In the genomic region with DNA sequence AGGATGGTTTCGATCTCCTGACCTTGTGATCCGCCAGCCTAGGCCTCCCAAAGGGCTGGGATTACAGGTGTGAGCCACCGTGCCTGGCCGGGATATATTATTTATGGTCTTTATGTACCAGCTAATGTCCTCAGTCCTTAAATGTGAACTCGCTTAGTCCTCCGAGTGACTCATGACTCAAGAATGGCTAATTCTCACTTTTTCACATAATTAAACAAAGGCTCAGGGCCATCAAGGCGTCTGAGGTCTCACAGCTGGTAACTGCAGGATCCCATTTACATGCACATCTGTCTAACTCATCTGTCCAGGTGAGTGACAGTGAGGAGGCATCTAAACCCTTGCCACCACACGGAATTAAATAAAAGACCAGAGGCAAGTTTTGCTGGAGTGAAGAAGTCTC, we compare ENCODE assay signal across 19 cellular contexts.
DNase-seq lines count a peak whose midpoint lies in the region; ATAC-seq, FAIRE-seq and TF ChIP-seq lines count a peak whose summit lies in the region.
"Had no signal": no experiment of that assay in that cellular context is flagged by ENCODE, and none has a peak within 500 bp of the region (broad histone marks: within the 10 kb centered on the region; RNA-seq: fewer than 3 reads in every experiment).

No MANE protein-coding gene starts in this region.

- CTCF ChIA-PET in H1 (lab: Charles Lee; ENCODE audit: partially characterized antibody), result interaction anchor here (0.7 to 1.0 kb wide), 2 partner anchors 69 to 475 kb away, joined by 3 read pairs; no protein-coding TSS in a partner anchor

- no peaks in the 10 kb centered on the region for H3K79me1 ChIP-seq in H1 (ENCODE audit: low read depth, low read length)

- H3K27ac Mint-ChIP-seq in GM23338, result no peak overlapping the region
- H3K27ac Mint-ChIP-seq: CD8-positive, alpha-beta T cell; HFFc6; IgD-negative memory B cell had no signal

- no peak overlapping the region for H4K91ac ChIP-seq in H1 (replicated peaks; ENCODE audit: insufficient read length, low read length)

- H2BK15ac ChIP-seq in H1 (ENCODE audit: low read length), result no peak overlapping the region

- H3F3A ChIP-seq in GM23338 (replicated peaks; ENCODE audit: low read depth), result no peaks in the 10 kb centered on the region

- H3K27me3 ChIP-seq in GM23338 (ENCODE audit: insufficient read depth) (no peaks in the 10 kb centered on the region), H1 (replicated peaks in 1 of 4; ENCODE audit: control insufficient read depth in 3 of 4, extremely low read depth in 1 of 4, insufficient read depth in 3 of 4, low read length in 3 of 4) (no peaks in the 10 kb centered on the region)
- H3K27me3 ChIP-seq: BLaER1 had no signal

- H3K4me2 ChIP-seq in GM23338 (no peak overlapping the region), H1 (ENCODE audit: insufficient read depth in 1 of 2, low read depth in 2 of 2, low read length in 2 of 2) (no peak overlapping the region)
- H3K4me2 ChIP-seq: BLaER1 had no signal

- H3K4me1 ChIP-seq in GM23338 (ENCODE audit: insufficient read depth) (0 out of 2 replicates have a peak, but pooled peaks cover 4% of the 10 kb centered on the region), H1 (replicated peaks in 1 of 4; ENCODE audit: control insufficient read depth in 3 of 4, insufficient read depth in 4 of 4, low read length in 3 of 4) (no peaks in the 10 kb centered on the region)
- H3K4me1 ChIP-seq: BLaER1 had no signal

- no peak overlapping the region for H4K5ac ChIP-seq in H1 (ENCODE audit: insufficient read length, low read depth, low read length)

- H3K23ac ChIP-seq in H1 (ENCODE audit: insufficient read length), result no peak overlapping the region

- H2BK20ac ChIP-seq in H1 (ENCODE audit: low read length), result no peak overlapping the region

- H4K20me1 ChIP-seq in GM23338 (replicated peaks; ENCODE audit: insufficient read depth), result no peaks in the 10 kb centered on the region
- H4K20me1 ChIP-seq in H1 (replicated peaks in 1 of 2; ENCODE audit: control insufficient read depth in 1 of 2, insufficient read depth in 2 of 2, low read length in 2 of 2), result no peaks in the 10 kb centered on the region
- H4K20me1 ChIP-seq: BLaER1 had no signal

- H3K27ac ChIP-seq in GM23338 (ENCODE audit: low read depth) (no peak overlapping the region), H1 (ENCODE audit: low read depth, low read length) (no peak overlapping the region)
- H3K27ac ChIP-seq: BLaER1 had no signal

- no peak for ATAC-seq in GM23338
- ATAC-seq: CD8-positive, alpha-beta T cell; GM12878; HCT116; HepG2 had no signal

- H3K56ac ChIP-seq in H1 (replicated peaks; ENCODE audit: insufficient read length, low read depth, low read length), result no peak overlapping the region

- DNase-seq in GM23338 (ENCODE audit: low spot score) (peak; percentile 27), H1 (ENCODE audit: low read depth in 1 of 2, low spot score in 2 of 2) (no peak), iPS DF 4.7 (ENCODE audit: extremely low read depth, low spot score) (peak; percentile 51), retinal pigment epithelial cell (ENCODE audit: low read depth) (peak; percentile 16), NCI-H526 (lab: John Stamatoyannopoulos, UW) (no peak), GOT3 (lab: John Stamatoyannopoulos, UW) (no peak)
- no peak for DNase-seq in stimulated activated CD4-positive, alpha-beta T cell treated with anti-CD3 and anti-CD28 coated beads, Interleukin-1b, Interleukin-23, amount 100 ng/mL, for 48 hours
- DNase-seq: 8988T; Calu3; CD8-positive, alpha-beta T cell; DMS79 treated with DMSO at 0.1 percent for 48 hours; H7; HFFc6 had no signal

- peaks cover 7% of the 10 kb centered on the region; the same call in 1 of the 3 replicates for H3K4me1 Mint-ChIP-seq in GM23338
- H3K4me1 Mint-ChIP-seq: IgD-negative memory B cell had no signal

- H2AK5ac ChIP-seq in H1 (ENCODE audit: low read depth, low read length), result no peak overlapping the region

- no peaks in the 10 kb centered on the region for H3K27me3 Mint-ChIP-seq in GM23338 (ENCODE audit: insufficient read depth, low read depth, poor library complexity)
- H3K27me3 Mint-ChIP-seq: IgD-negative memory B cell had no signal

- no peak overlapping the region for H3K4me3 ChIP-seq in GM23338
- no peak overlapping the region for H3K4me3 ChIP-seq in H1 (ENCODE audit: extremely low read depth in 1 of 4, insufficient read depth in 2 of 4, low read depth in 3 of 4, low read length in 4 of 4)
- no peak overlapping the region for H3K4me3 ChIP-seq in retinal pigment epithelial cell (ENCODE audit: low read length)
- H3K4me3 ChIP-seq: BLaER1, GM12878 had no signal

- H3K36me3 ChIP-seq in GM23338 (ENCODE audit: insufficient read depth), result no peaks in the 10 kb centered on the region
- no peaks in the 10 kb centered on the region for H3K36me3 ChIP-seq in H1 (ENCODE audit: control insufficient read depth in 2 of 4, insufficient read depth in 4 of 4, low read length in 3 of 4)
- H3K36me3 ChIP-seq: BLaER1 had no signal

- H2AFZ ChIP-seq in GM23338, result no peak overlapping the region
- H2AFZ ChIP-seq in H1 (ENCODE audit: low read length), result no peak overlapping the region

- H3K36me3 Mint-ChIP-seq in GM23338 (ENCODE audit: low read depth), result peaks cover 3% of the 10 kb centered on the region; the same call in 1 of the 3 replicates
- H3K36me3 Mint-ChIP-seq: CD8-positive, alpha-beta T cell had no signal

- no peaks in the 10 kb centered on the region for H3K9me3 ChIP-seq in H1 (ENCODE audit: insufficient read depth in 2 of 2, low read depth in 1 of 2, low read length in 1 of 2)
- H3K9me3 ChIP-seq: BLaER1 had no signal

- no peak overlapping the region for H2BK5ac ChIP-seq in H1 (ENCODE audit: low read depth, low read length)

- H3K4me3 Mint-ChIP-seq in GM23338, result no peak overlapping the region
- H3K4me3 Mint-ChIP-seq: CD8-positive, alpha-beta T cell; HFFc6; IgD-negative memory B cell had no signal

- TF ChIP-seq POLR2A in H1 (IDR thresholded peaks at IDR 0.05; ENCODE audit: control extremely low read depth in 1 of 2, low read depth in 2 of 2, low read length in 2 of 2), result no peak

- no peak for TF ChIP-seq EP300 in H1 (IDR thresholded peaks at IDR 0.05; ENCODE audit: borderline replicate concordance in 1 of 2, low read depth in 2 of 2, low read length in 2 of 2)

- H3K79me2 ChIP-seq in GM23338 (replicated peaks; ENCODE audit: insufficient read depth) (no peaks in the 10 kb centered on the region), H1 (ENCODE audit: control insufficient read depth in 1 of 2, insufficient read depth in 2 of 2, low read length in 2 of 2) (no peaks in the 10 kb centered on the region)

- no peak overlapping the region for H3K9ac ChIP-seq in H1 (replicated peaks in 1 of 4; ENCODE audit: extremely low read depth in 1 of 4, low read depth in 3 of 4, low read length in 3 of 4)
- H3K9ac ChIP-seq: BLaER1 had no signal

- FAIRE-seq in H1 (lab: Jason Lieb, UNC), result no peak
- FAIRE-seq: GM12878, GM19239, HepG2 had no signal

- H3K14ac ChIP-seq in H1 (ENCODE audit: insufficient read length), result no peak overlapping the region

- no peak overlapping the region for H3K18ac ChIP-seq in H1 (ENCODE audit: extremely low read depth, low read length)

- no peak overlapping the region for H2BK120ac ChIP-seq in H1 (replicated peaks; ENCODE audit: low read depth, low read length)

- no peak for TF ChIP-seq RAD21 in H1 (IDR thresholded peaks at IDR 0.05 in 1 of 2, conservative IDR thresholded peaks at IDR 0.05 in 1 of 2; ENCODE audit: low read depth in 2 of 2, low read length in 2 of 2)

- H3K9me3 Mint-ChIP-seq in GM23338, result peaks cover 3% of the 10 kb centered on the region; the same call in 2 of the 3 replicates

- POLR2A ChIA-PET in H1 (lab: Charles Lee; ENCODE audit: partially characterized antibody), result interaction anchor here (0.6 kb wide), 1 partner anchor 235 kb away, joined by 3 read pairs; no protein-coding TSS in a partner anchor

- H3K9me2 ChIP-seq in GM23338 (ENCODE audit: insufficient read depth), result no peaks in the 10 kb centered on the region

- no peak for TF ChIP-seq CTCF in GM23338 (conservative IDR thresholded peaks at IDR 0.05; ENCODE audit: low read depth in 2 of 2)
- no peak for TF ChIP-seq CTCF in H1 (IDR thresholded peaks at IDR 0.05; ENCODE audit: control extremely low read depth in 1 of 3, insufficient read depth in 1 of 3, low read depth in 1 of 3, low read length in 3 of 3)
- TF ChIP-seq CTCF in retinal pigment epithelial cell (conservative IDR thresholded peaks at IDR 0.05; ENCODE audit: low read depth, low read length), result no peak

- no peak overlapping the region for H4K8ac ChIP-seq in H1 (ENCODE audit: extremely low read depth, insufficient read depth, low read length)

- 87% methylated on average over 8 of the region's 8 CpGs; no CpG with 5 or more reads in 1 of the 2 experiments for WGBS in H1 (ENCODE audit: extremely low coverage in 1 of 2, insufficient coverage in 1 of 2, insufficient read length in 1 of 2, insufficient replicate concordance in 2 of 2, low coverage in 1 of 2, low lambda C conversion rate in 2 of 2, missing lambda C conversion rate in 1 of 2), 2 experiments

- no peaks in the 10 kb centered on the region for H3K23me2 ChIP-seq in H1 (ENCODE audit: low read depth, low read length)

- no peak overlapping the region for H2BK12ac ChIP-seq in H1 (ENCODE audit: low read depth, low read length)

- H3K4ac ChIP-seq in H1 (replicated peaks; ENCODE audit: insufficient read length, low read depth, low read length), result no peak overlapping the region

TF ChIP-seq in GM23338, 12 proteins besides CTCF, POLR2A, EP300 and RAD21 (continues in another document):
- peak; percentile 41; the same call in 1 of the 2 replicates for TF ChIP-seq NANOG (IDR thresholded peaks at IDR 0.05; ENCODE audit: borderline replicate concordance)

TF ChIP-seq in H1, 55 proteins besides CTCF, POLR2A, EP300 and RAD21:
- TF ChIP-seq NANOG (IDR thresholded peaks at IDR 0.05; ENCODE audit: insufficient read depth, low read depth, low read length, poor library complexity, severe bottlenecking), result peak; percentile 55
- TF ChIP-seq TCF12 (IDR thresholded peaks at IDR 0.05; ENCODE audit: low read depth, low read length), result no peak
- TF ChIP-seq HDAC2 (IDR thresholded peaks at IDR 0.05; ENCODE audit: borderline replicate concordance in 1 of 2, low read depth in 2 of 2, low read length in 2 of 2), result no peak
- no peak for TF ChIP-seq SIN3A (conservative IDR thresholded peaks at IDR 0.05 in 1 of 2, IDR thresholded peaks at IDR 0.05 in 1 of 2; ENCODE audit: low read depth in 1 of 2, low read length in 2 of 2)
- TF ChIP-seq SP1 (IDR thresholded peaks at IDR 0.05; ENCODE audit: low read depth, low read length), result no peak
- peak; percentile 67 for TF ChIP-seq JUND (IDR thresholded peaks at IDR 0.05; ENCODE audit: low read length)
- no peak for TF ChIP-seq GTF2F1 (IDR thresholded peaks at IDR 0.05; ENCODE audit: borderline replicate concordance, low read depth, low read length)
TF ChIP-seq in H1: peak in this region for 2.

Comparison
In these comparisons a context has a peak if more than half of its experiments do, and no peak if none do; other contexts are left out.
1. DNase-seq: peak in GM23338 (single experiment), iPS DF 4.7 (single experiment) and retinal pigment epithelial cell (single experiment); none in H1 (0 of 2), stimulated activated CD4-positive, alpha-beta T cell treated with anti-CD3 and anti-CD28 coated beads, Interleukin-1b, Interleukin-23, amount 100 ng/mL, for 48 hours (single experiment), NCI-H526 (0 of 2) and GOT3 (single experiment).